Comparison of ENCODE assay signal across 8 cellular contexts in the genomic region with DNA sequence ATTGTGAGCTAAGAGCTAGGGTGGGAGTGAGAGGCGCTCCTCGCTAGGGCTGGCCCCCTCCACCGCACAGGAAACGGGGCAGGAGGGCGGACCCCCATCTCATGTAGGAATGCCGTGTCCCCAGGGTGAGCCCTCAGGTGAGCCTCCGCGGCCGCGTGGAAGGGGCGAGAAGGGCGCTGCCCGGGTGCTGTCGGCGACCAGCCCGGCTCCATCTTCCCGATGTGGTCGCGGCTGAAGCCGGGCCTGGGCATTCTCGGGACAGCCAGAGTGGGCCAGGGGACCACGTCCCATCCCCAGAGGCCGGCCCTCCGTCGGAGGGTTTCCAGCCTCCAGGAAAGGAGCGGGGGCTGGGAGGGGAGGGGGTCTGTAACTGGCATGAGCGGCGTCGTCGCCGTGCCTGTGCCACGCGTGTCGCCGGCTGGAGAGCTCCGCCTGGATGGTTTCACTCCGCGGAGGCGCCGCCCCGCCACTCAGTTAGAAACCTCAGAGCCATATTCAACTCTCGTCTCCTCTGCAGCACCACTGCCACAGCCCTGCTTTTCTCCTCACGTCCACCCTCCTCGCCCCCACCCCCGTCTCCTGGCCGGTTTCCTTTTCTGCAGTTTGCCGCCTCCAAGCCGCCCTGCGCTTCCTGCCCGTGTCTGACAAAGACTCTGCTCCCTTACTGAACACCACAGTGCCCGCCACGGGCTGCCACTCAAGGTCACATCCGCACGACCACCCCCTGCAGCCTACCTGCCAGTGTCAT. TPM values are rescaled to one million over a fixed set of nuclear protein-coding genes. Genes with fewer than 3 reads are reported as not detected.
A peak's percentile ranks its signal among the peaks of the same experiment; 100 is the strongest.
DNase-seq lines count a peak whose midpoint lies in the region; ATAC-seq and TF ChIP-seq lines count a peak whose summit lies in the region.

A gene with protein sequence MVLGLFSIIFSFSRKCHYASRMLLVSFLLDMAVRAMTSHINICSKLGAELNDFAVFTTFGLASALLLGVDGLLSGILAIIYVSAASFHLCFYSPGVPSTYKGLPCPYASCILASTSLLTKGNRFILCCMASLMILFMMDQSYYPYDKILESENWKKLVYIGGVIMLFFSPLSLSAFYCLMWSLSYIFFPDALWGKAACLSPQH (plus strand): TSS at position 46 of the 748 bp plus-strand sequence. CDS start 4,903 bp downstream, outside the sequence.

- TF ChIP-seq CTCF in HFF-Myc (IDR thresholded peaks at IDR 0.05; ENCODE audit: low read depth, low read length, missing control alignments): no peak
- TF ChIP-seq CTCF in heart left ventricle (IDR thresholded peaks at IDR 0.05): no peak

- H3K4me3 ChIP-seq in HFF-Myc (replicated peaks; ENCODE audit: low read depth, low read length) (peak within 1 kb of the TSS; percentile 24), heart left ventricle (peak within 1 kb of the TSS in 11 of 12 donors; percentile 19 to 59 (median 50)), skin epidermis (peak within 1 kb of the TSS; percentile 16 to 40 (median 22))

- H3K9me3 ChIP-seq in heart left ventricle: no peaks in the 10 kb centered on the region

- no peaks in the 10 kb centered on the region for H3K27me3 ChIP-seq in heart left ventricle

- H3K36me3 ChIP-seq in heart left ventricle: peaks cover 0 to 28% (median 18%) of the 10 kb centered on the region in 9 donors

- no peak for TF ChIP-seq POLR2A in heart left ventricle (IDR thresholded peaks at IDR 0.05)

- H3K27ac ChIP-seq in heart left ventricle (no peak within 1 kb of the TSS), skin epidermis (peak within 1 kb of the TSS in 2 of 21 experiments; percentile 4 to 29)

- intact Hi-C loops in heart left ventricle (cut with DNase I): loop anchor here in 1 of 10 donors (10.0 kb wide), 1 partner anchor 120 kb away; no protein-coding TSS in a partner anchor

- ATAC-seq in heart left ventricle: peak; percentile 17 to 47 (median 42)
- no peak for ATAC-seq in HG02642 (IDR thresholded peaks at IDR 0.05; ENCODE audit: poor library complexity, unreplicated experiment)
- ATAC-seq in GM21723 (IDR thresholded peaks at IDR 0.05; ENCODE audit: unreplicated experiment): no peak
- no peak for ATAC-seq in HG03045 (IDR thresholded peaks at IDR 0.05; ENCODE audit: unreplicated experiment)

- DNase-seq in HFF-Myc (ENCODE audit: extremely low read depth, low read depth) (no peak), activated gamma-delta T cell treated with Interleukin-2 at 50 U/mL for 16 hours (peak; percentile 49), heart left ventricle (peak in 3 of 5 donors; percentile 40 to 66 (median 51)), COLO829 (ENCODE audit: low spot score) (no peak)

- 10 to 16% (median 13%) methylated on average over 32 to 54 of the region's 54 CpGs for WGBS in heart left ventricle, 4 donors

- H3K4me1 ChIP-seq in heart left ventricle: peaks cover 0 to 19% (median 8%) of the 10 kb centered on the region in 12 donors

RNA-seq across cellular contexts. Expression of the gene that starts here (rescaled TPM):
- total RNA-seq in heart left ventricle: under 1 TPM in 3 of 9 donors, not detected in 6; 0.06 to 0.19 (median 0.07) TPM
- polyA plus RNA-seq in heart left ventricle: not detected

Comparison
In these comparisons a context has a peak if more than half of its experiments do, and no peak if none do; other contexts are left out.
1. Peak in DNase-seq, ATAC-seq and H3K4me3 ChIP-seq in heart left ventricle; RNA of the gene not detected or under 1 TPM.